8 cellular contexts compared by ENCODE assay signal in the genomic region with DNA sequence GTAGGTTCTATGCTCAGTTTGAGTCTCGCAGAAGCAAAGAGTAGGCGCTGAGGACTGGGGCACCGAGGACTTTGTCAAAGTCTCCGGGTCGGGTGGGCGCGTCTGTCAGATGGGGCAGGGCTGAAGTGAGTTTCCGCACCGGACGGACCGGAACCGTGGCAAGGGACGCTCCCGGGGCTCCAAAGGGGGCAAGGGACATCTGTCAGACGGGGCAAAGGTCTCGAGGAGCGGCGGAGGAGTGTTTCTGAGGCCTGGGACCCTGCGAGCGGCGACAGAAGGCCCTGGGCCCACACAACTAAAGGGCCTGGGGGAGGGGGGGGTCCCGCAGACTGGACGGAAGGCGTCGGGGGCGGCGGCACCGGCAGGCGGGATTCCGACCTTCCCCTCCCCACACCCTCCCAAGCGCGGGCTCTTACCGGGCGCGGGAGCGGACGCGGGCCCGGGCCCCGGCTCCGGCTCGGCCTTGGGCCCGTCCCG. TPM values are rescaled to one million over a fixed set of nuclear protein-coding genes. Genes with fewer than 3 reads are reported as not detected.
DNase-seq lines count a peak whose midpoint lies in the region; ATAC-seq and TF ChIP-seq lines count a peak whose summit lies in the region.

No MANE protein-coding gene starts in this region.

- TF ChIP-seq CTCF in Caco-2 (IDR thresholded peaks at IDR 0.05; ENCODE audit: insufficient read depth in 1 of 2, low read depth in 1 of 2, low read length in 1 of 2, severe bottlenecking in 1 of 2, unreplicated experiment in 1 of 2): no peak

- DNase-seq in Caco-2: no peak
- DNase-seq in activated naive CD4-positive, alpha-beta T cell treated with anti-CD3 and anti-CD28 coated beads, Interleukin-2, amount 10 ng/mL, durations not matched to agents 7 days and 5 days: peak; percentile 56
- DNase-seq in stimulated activated CD8-positive, alpha-beta memory T cell treated with anti-CD3 and anti-CD28 coated beads, Interleukin-12 subunit alpha, Interleukin-12 subunit beta, amount 100 ng/mL, for 4 hours (ENCODE audit: low read depth): peak; percentile 17
- DNase-seq in NCI-H2107 treated with DMSO at 0.1 percent for 48 hours (lab: John Stamatoyannopoulos, UW; ENCODE audit: unreplicated experiment): no peak
- DNase-seq in activated CD4-positive, CD25-positive, alpha-beta regulatory T cell treated with anti-CD3 and anti-CD28 coated beads, Interleukin-2, amount 50 U/mL, for 72 hours: no peak
- no peak for DNase-seq in mesenteric fat pad (ENCODE audit: low spot score)

- no peaks in the 10 kb centered on the region for H3K9me3 Mint-ChIP-seq in Caco-2 (ENCODE audit: unreplicated experiment)
- no peaks in the 10 kb centered on the region for H3K9me3 Mint-ChIP-seq in activated naive CD4-positive, alpha-beta T cell treated with anti-CD3 and anti-CD28 coated beads, Interleukin-2, amount 10 ng/mL, durations not matched to agents 7 days and 5 days

- peak overlapping the region; percentile 96 for H3K27ac Mint-ChIP-seq in Caco-2 (ENCODE audit: unreplicated experiment)
- H3K27ac Mint-ChIP-seq in activated naive CD4-positive, alpha-beta T cell treated with anti-CD3 and anti-CD28 coated beads, Interleukin-2, amount 10 ng/mL, durations not matched to agents 7 days and 5 days: peak overlapping the region; percentile 89

- H3K4me3 ChIP-seq in Caco-2 (ENCODE audit: low read depth, low read length) (peak overlapping the region; percentile 94), iPS-18c (ENCODE audit: insufficient read depth, low read depth, low read length) (peak overlapping the region; percentile 87)

- intact Hi-C loops in Caco-2 (cut with micrococcal nuclease; ENCODE audit: unreplicated experiment): loop anchor here (5.0 kb wide), 1 partner anchor 125 kb away; no protein-coding TSS in a partner anchor

- ATAC-seq in HG02852 (IDR thresholded peaks at IDR 0.05; ENCODE audit: unreplicated experiment): peak; percentile 4

- peaks cover 22% of the 10 kb centered on the region for H3K4me1 Mint-ChIP-seq in Caco-2 (ENCODE audit: low read depth, unreplicated experiment)
- H3K4me1 Mint-ChIP-seq in activated naive CD4-positive, alpha-beta T cell treated with anti-CD3 and anti-CD28 coated beads, Interleukin-2, amount 10 ng/mL, durations not matched to agents 7 days and 5 days: peaks cover 38% of the 10 kb centered on the region

- POLR2A ChIA-PET in Caco-2 (lab: Charles Lee): interaction anchor here (0.5 to 1.8 kb wide), 4 partner anchors 13 to 97 kb away, joined by 4 to 13 read pairs (median 4); a partner anchor contains a TSS

- H3K36me3 ChIP-seq in Caco-2 (ENCODE audit: control insufficient read depth, insufficient read depth, low read length): no peaks in the 10 kb centered on the region

- H3K4me3 Mint-ChIP-seq in Caco-2 (ENCODE audit: unreplicated experiment): peak overlapping the region; percentile 99
- peak overlapping the region; percentile 95 for H3K4me3 Mint-ChIP-seq in activated naive CD4-positive, alpha-beta T cell treated with anti-CD3 and anti-CD28 coated beads, Interleukin-2, amount 10 ng/mL, durations not matched to agents 7 days and 5 days

- H3K36me3 Mint-ChIP-seq in Caco-2 (ENCODE audit: insufficient read depth, unreplicated experiment): peaks cover 14% of the 10 kb centered on the region
- peaks cover 8% of the 10 kb centered on the region for H3K36me3 Mint-ChIP-seq in activated naive CD4-positive, alpha-beta T cell treated with anti-CD3 and anti-CD28 coated beads, Interleukin-2, amount 10 ng/mL, durations not matched to agents 7 days and 5 days

- H3K27me3 ChIP-seq in Caco-2 (replicated peaks; ENCODE audit: control insufficient read depth, insufficient read depth, low read length): no peaks in the 10 kb centered on the region

- no peaks in the 10 kb centered on the region for H3K9me3 ChIP-seq in Caco-2
- no peaks in the 10 kb centered on the region for H3K9me3 ChIP-seq in iPS-18c (ENCODE audit: control insufficient read depth, insufficient read depth, low read length)

- CTCF ChIA-PET in Caco-2 (lab: Charles Lee): interaction anchor here (0.5 to 1.6 kb wide), 2 partner anchors 13 to 119 kb away, joined by 3 to 13 read pairs; a partner anchor contains a TSS
- CTCF ChIA-PET in activated naive CD4-positive, alpha-beta T cell treated with anti-CD3 and anti-CD28 coated beads, Interleukin-2, amount 10 ng/mL, durations not matched to agents 7 days and 5 days (lab: Charles Lee): interaction anchor here (1.4 to 3.1 kb wide), 5 partner anchors 12 to 124 kb away, joined by 4 to 19 read pairs (median 7); a partner anchor contains a TSS

- no TSS peak for BruUV-seq in Caco-2 (replicated peaks; lab: Mats Ljungman, UMichigan)

- H3K4me1 ChIP-seq in Caco-2: peaks cover 7% of the 10 kb centered on the region

- no peaks in the 10 kb centered on the region for H3K27me3 Mint-ChIP-seq in Caco-2 (ENCODE audit: insufficient read depth, unreplicated experiment)
- H3K27me3 Mint-ChIP-seq in activated naive CD4-positive, alpha-beta T cell treated with anti-CD3 and anti-CD28 coated beads, Interleukin-2, amount 10 ng/mL, durations not matched to agents 7 days and 5 days: no peaks in the 10 kb centered on the region

RNA-seq across cellular contexts. Expression of a gene that starts 13.3 kb away (rescaled TPM):
- total RNA-seq in Caco-2 (2022) (112 and 127 TPM in 2 replicates), mesenteric fat pad (63.8 TPM)

RNA-seq across cellular contexts. Expression of a gene that starts 17.7 kb away (rescaled TPM):
- total RNA-seq in Caco-2 (2022) (37.5 and 38.6 TPM in 2 replicates), mesenteric fat pad (37.6 TPM)

RNA-seq across cellular contexts. Expression of a gene that starts 32.3 kb away (rescaled TPM):
- not detected in 2 replicates for total RNA-seq in Caco-2 (2022)
- 4.1 TPM for total RNA-seq in mesenteric fat pad

RNA-seq across cellular contexts. Expression of a gene that starts 47.2 kb away (rescaled TPM):
- total RNA-seq in Caco-2 (2022) (not detected in 2 replicates), mesenteric fat pad (not detected)

RNA-seq across cellular contexts. Expression of a gene that starts 52.5 kb away (rescaled TPM):
- total RNA-seq in Caco-2 (2022) (53.5 and 53.7 TPM in 2 replicates), mesenteric fat pad (38.3 TPM)

Comparison
In these comparisons a context has a peak if more than half of its experiments do, and no peak if none do; other contexts are left out.
1. DNase-seq: peak in activated naive CD4-positive, alpha-beta T cell treated with anti-CD3 and anti-CD28 coated beads, Interleukin-2, amount 10 ng/mL, durations not matched to agents 7 days and 5 days (single experiment) and stimulated activated CD8-positive, alpha-beta memory T cell treated with anti-CD3 and anti-CD28 coated beads, Interleukin-12 subunit alpha, Interleukin-12 subunit beta, amount 100 ng/mL, for 4 hours (single experiment); none in Caco-2 (0 of 2), NCI-H2107 treated with DMSO at 0.1 percent for 48 hours (single experiment), activated CD4-positive, CD25-positive, alpha-beta regulatory T cell treated with anti-CD3 and anti-CD28 coated beads, Interleukin-2, amount 50 U/mL, for 72 hours (single experiment) and mesenteric fat pad (single experiment).